In the genomic region with DNA sequence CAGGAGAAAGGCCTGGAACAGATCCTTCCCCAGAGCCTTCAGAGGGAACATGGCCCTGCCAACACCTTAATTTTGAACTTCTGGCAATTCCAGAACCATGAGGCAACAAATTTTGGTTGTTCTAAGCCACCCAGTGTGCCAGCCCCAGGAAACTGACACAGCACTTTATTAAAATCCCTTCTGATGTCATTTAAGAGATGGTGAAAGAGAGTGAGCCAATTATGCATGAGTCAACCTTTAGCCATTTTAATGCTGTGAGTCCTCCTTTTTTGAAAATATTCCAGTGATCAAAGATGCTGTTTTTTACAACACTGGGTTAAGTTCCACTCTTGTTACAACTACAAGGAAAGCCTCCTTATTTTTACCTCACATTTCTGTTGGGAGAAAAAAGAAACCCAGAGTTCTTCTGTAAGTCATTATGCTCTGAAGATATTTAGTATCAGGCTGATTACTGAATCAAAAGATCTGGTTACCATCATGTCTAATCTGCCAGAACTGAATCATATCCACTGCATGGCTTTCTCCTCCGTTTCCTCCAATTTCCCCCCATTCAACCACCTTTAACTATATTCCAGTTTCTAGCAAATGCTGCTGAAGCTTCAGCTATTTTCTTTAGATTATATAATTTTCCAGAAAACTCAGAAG, we compare ENCODE assay signal across 14 cellular contexts.
DNase-seq lines count a peak whose midpoint lies in the region; ATAC-seq and TF ChIP-seq lines count a peak whose summit lies in the region.
"Had no signal": no experiment of that assay in that cellular context is flagged by ENCODE, and none has a peak within 500 bp of the region (broad histone marks: within the 10 kb centered on the region; RNA-seq: fewer than 3 reads in every experiment).

No MANE protein-coding gene starts in this region.

- H3K4me3 ChIP-seq in ACC112 (ENCODE audit: low read depth, low read length): peak overlapping the region; percentile 56
- H3K4me3 ChIP-seq in mammary epithelial cell (replicated peaks in 1 of 3; ENCODE audit: insufficient read depth in 1 of 3, low read depth in 2 of 3, low read length in 3 of 3): no peak overlapping the region
- no peak overlapping the region for H3K4me3 ChIP-seq in kidney epithelial cell (ENCODE audit: low read depth, low read length)
- H3K4me3 ChIP-seq in ovary: no peak overlapping the region
- H3K4me3 ChIP-seq: BLaER1, GM12878, Peyer's patch, upper lobe of right lung had no signal

- H3K4me3 Mint-ChIP-seq in activated naive CD8-positive, alpha-beta T cell treated with anti-CD3 and anti-CD28 coated beads, Interleukin-2, amount 50 U/mL, for 24 hours: no peak overlapping the region
- H3K4me3 Mint-ChIP-seq: neural crest cell had no signal

- CTCF ChIA-PET in mammary epithelial cell (lab: Charles Lee; ENCODE audit: low non-redundant PET): no interaction called here

- no peak overlapping the region for H3K27ac Mint-ChIP-seq in activated naive CD8-positive, alpha-beta T cell treated with anti-CD3 and anti-CD28 coated beads, Interleukin-2, amount 50 U/mL, for 24 hours

- TF ChIP-seq POLR2A in ovary (IDR thresholded peaks at IDR 0.05): no peak

- no peaks in the 10 kb centered on the region for H3K9me3 Mint-ChIP-seq in activated naive CD8-positive, alpha-beta T cell treated with anti-CD3 and anti-CD28 coated beads, Interleukin-2, amount 50 U/mL, for 24 hours

- in situ Hi-C loops in mammary epithelial cell (cut with MboI; ENCODE audit: low sequenced_read_pairs in 2 of 2): no loop called here

- peak; percentile 92 for DNase-seq in M059J (ENCODE audit: low read depth)
- DNase-seq in mammary epithelial cell: peak; percentile 79
- DNase-seq in kidney epithelial cell (ENCODE audit: low read depth): peak; percentile 48
- DNase-seq in stimulated activated naive CD4-positive, alpha-beta T cell treated with Interleukin-2 at 50 U/mL for 16 hours (lab: John Stamatoyannopoulos, UW): no peak
- no peak for DNase-seq in NCI-H1694 treated with DMSO at 0.1 percent for 48 hours (lab: John Stamatoyannopoulos, UW)
- no peak for DNase-seq in activated naive CD8-positive, alpha-beta T cell treated with anti-CD3 and anti-CD28 coated beads, Interleukin-2, amount 50 U/mL, for 24 hours
- DNase-seq in ovary: no peak
- DNase-seq: NCI-H1417, Peyer's patch, upper lobe of right lung had no signal

- H2AFZ ChIP-seq in ACC112 (ENCODE audit: low read length, unreplicated experiment) (peak overlapping the region; percentile 64), mammary epithelial cell (ENCODE audit: low read depth, low read length) (peak overlapping the region; percentile 72)

- 71% methylated on average over 1 of the region's 1 CpG for WGBS in mammary epithelial cell (ENCODE audit: low coverage, missing lambda C conversion rate)
- 58 to 80% (median 68%) methylated on average over 1 of the region's 1 CpG for WGBS in ovary, 3 donors

- H3K27ac ChIP-seq in ACC112 (ENCODE audit: low read depth, low read length): peak overlapping the region; percentile 84
- peak overlapping the region; percentile 26 for H3K27ac ChIP-seq in mammary epithelial cell (ENCODE audit: insufficient read depth, low read depth, low read length)
- H3K27ac ChIP-seq in ovary: no peak overlapping the region
- H3K27ac ChIP-seq: BLaER1, Peyer's patch, upper lobe of right lung had no signal

- no peaks in the 10 kb centered on the region for H3K79me2 ChIP-seq in ACC112 (ENCODE audit: control insufficient read depth, insufficient read depth, low read length, unreplicated experiment)
- no peaks in the 10 kb centered on the region for H3K79me2 ChIP-seq in mammary epithelial cell (ENCODE audit: insufficient read depth, low read length)

- no peak overlapping the region for H3K9ac ChIP-seq in mammary epithelial cell (ENCODE audit: insufficient read depth, low read length)
- H3K9ac ChIP-seq: BLaER1 had no signal

- no peaks in the 10 kb centered on the region for H3K27me3 Mint-ChIP-seq in activated naive CD8-positive, alpha-beta T cell treated with anti-CD3 and anti-CD28 coated beads, Interleukin-2, amount 50 U/mL, for 24 hours

- dilution Hi-C loops in mammary epithelial cell (cut with HindIII; ENCODE audit: low sequenced_read_pairs): no loop called here

- H3K4me1 ChIP-seq in ACC112 (ENCODE audit: control insufficient read depth, insufficient read depth, low read length, unreplicated experiment): peaks cover 17% of the 10 kb centered on the region
- peaks cover 15% of the 10 kb centered on the region for H3K4me1 ChIP-seq in mammary epithelial cell (ENCODE audit: insufficient read depth, low read length)
- H3K4me1 ChIP-seq in ovary (ENCODE audit: insufficient read depth): no peaks in the 10 kb centered on the region
- H3K4me1 ChIP-seq: BLaER1, Peyer's patch, upper lobe of right lung had no signal

- TF ChIP-seq CTCF in mammary epithelial cell (conservative IDR thresholded peaks at IDR 0.05 in 1 of 2, IDR thresholded peaks at IDR 0.05 in 1 of 2; ENCODE audit: extremely low read depth in 1 of 2, insufficient read depth in 1 of 2, low read depth in 1 of 2, low read length in 2 of 2) (no peak), kidney epithelial cell (IDR thresholded peaks at IDR 0.05; ENCODE audit: insufficient read depth, low read length, poor library complexity, severe bottlenecking) (no peak), ovary (IDR thresholded peaks at IDR 0.05) (no peak)

- no peak for TF ChIP-seq EP300 in ovary (IDR thresholded peaks at IDR 0.05)

- H4K20me1 ChIP-seq in mammary epithelial cell (ENCODE audit: insufficient read depth, low read length): no peaks in the 10 kb centered on the region
- H4K20me1 ChIP-seq: BLaER1 had no signal

- no TSS peak for BruUV-seq in mammary epithelial cell (replicated peaks; lab: Mats Ljungman, UMichigan)

- peak overlapping the region; percentile 37 for H3K4me2 ChIP-seq in mammary epithelial cell (ENCODE audit: insufficient read depth, low read depth, low read length)
- H3K4me2 ChIP-seq: BLaER1 had no signal

- intact Hi-C loops in mammary epithelial cell (cut with micrococcal nuclease): no loop called here
- intact Hi-C loops in ovary (cut with DNase I): no loop called here

- H3K36me3 Mint-ChIP-seq in activated naive CD8-positive, alpha-beta T cell treated with anti-CD3 and anti-CD28 coated beads, Interleukin-2, amount 50 U/mL, for 24 hours (ENCODE audit: low read depth): no peaks in the 10 kb centered on the region

- no peaks in the 10 kb centered on the region for H3K27me3 ChIP-seq in ACC112 (ENCODE audit: insufficient read depth, low read length)
- H3K27me3 ChIP-seq in mammary epithelial cell (ENCODE audit: insufficient read depth, low read length): no peaks in the 10 kb centered on the region
- H3K27me3 ChIP-seq in kidney epithelial cell (ENCODE audit: control insufficient read depth, insufficient read depth, low read length): no peaks in the 10 kb centered on the region
- no peaks in the 10 kb centered on the region for H3K27me3 ChIP-seq in ovary
- H3K27me3 ChIP-seq: BLaER1, Peyer's patch, upper lobe of right lung had no signal

- H3K9me3 ChIP-seq in mammary epithelial cell (replicated peaks; ENCODE audit: insufficient read depth, low read length) (no peaks in the 10 kb centered on the region), ovary (no peaks in the 10 kb centered on the region)
- H3K9me3 ChIP-seq: Peyer's patch, upper lobe of right lung had no signal

- H3K36me3 ChIP-seq in ACC112 (ENCODE audit: insufficient read depth, low read length) (no peaks in the 10 kb centered on the region), mammary epithelial cell (ENCODE audit: insufficient read depth, low read length) (no peaks in the 10 kb centered on the region), kidney epithelial cell (ENCODE audit: control insufficient read depth, insufficient read depth, low read length) (no peaks in the 10 kb centered on the region), ovary (no peaks in the 10 kb centered on the region)
- H3K36me3 ChIP-seq: BLaER1, Peyer's patch, upper lobe of right lung had no signal

- H3K4me1 Mint-ChIP-seq in activated naive CD8-positive, alpha-beta T cell treated with anti-CD3 and anti-CD28 coated beads, Interleukin-2, amount 50 U/mL, for 24 hours: no peaks in the 10 kb centered on the region
- H3K4me1 Mint-ChIP-seq: neural crest cell had no signal

- ATAC-seq in activated naive CD8-positive, alpha-beta T cell treated with anti-CD3 and anti-CD28 coated beads, Interleukin-2, amount 50 U/mL, for 24 hours: no peak
- ATAC-seq: GM12878, upper lobe of right lung had no signal

Comparison
In these comparisons a context has a peak if more than half of its experiments do, and no peak if none do; other contexts are left out.
1. H3K27ac ChIP-seq: peak in ACC112 (single experiment) and mammary epithelial cell (single experiment); none in ovary (0 of 2).
2. DNase-seq: peak in M059J (single experiment), mammary epithelial cell (single experiment) and kidney epithelial cell (single experiment); none in stimulated activated naive CD4-positive, alpha-beta T cell treated with Interleukin-2 at 50 U/mL for 16 hours (single experiment), NCI-H1694 treated with DMSO at 0.1 percent for 48 hours (single experiment), activated naive CD8-positive, alpha-beta T cell treated with anti-CD3 and anti-CD28 coated beads, Interleukin-2, amount 50 U/mL, for 24 hours (single experiment) and ovary (0 of 5).